In genomic region chr22:23787600-23787896, GRCh38 we compare ENCODE assay signal across 8 cellular contexts. TPM values are rescaled to one million over a fixed set of nuclear protein-coding genes. Genes with fewer than 3 reads are reported as not detected.
DNase-seq lines count a peak whose midpoint lies in the region; ATAC-seq and TF ChIP-seq lines count a peak whose summit lies in the region.

No MANE protein-coding gene starts in this region.

- in situ Hi-C loops in Panc1 (cut with HindIII; ENCODE audit: low pct_unique_long_range_greater_than_20kb, low sequenced_read_pairs) = no loop called here
- in situ Hi-C loops in ACHN (cut with HindIII; ENCODE audit: low pct_ligation_motif_present, low pct_unique_long_range_greater_than_20kb, low sequenced_read_pairs) = no loop called here

- no peaks in the 10 kb centered on the region for H3K9me3 ChIP-seq in Panc1 (ENCODE audit: control insufficient read depth, insufficient read depth, low read depth, low read length)

- peak overlapping the region; percentile 83 to 87 for H3K4me3 ChIP-seq in Panc1 (ENCODE audit: low read depth in 2 of 2, low read length in 2 of 2)
- peak overlapping the region; percentile 86 for H3K4me3 ChIP-seq in fibroblast of pulmonary artery (replicated peaks; ENCODE audit: low read depth, low read length)
- peak overlapping the region; percentile 58 to 90 (median 82) for H3K4me3 ChIP-seq in skin epidermis

- no peaks in the 10 kb centered on the region for H3K27me3 ChIP-seq in Panc1 (ENCODE audit: control insufficient read depth, insufficient read depth, low read length)

- intact Hi-C loops in Panc1 (cut with micrococcal nuclease; ENCODE audit: unreplicated experiment) = no loop called here

- POLR2A ChIA-PET in Panc1 (lab: Charles Lee) = interaction anchor here (0.6 to 1.3 kb wide), 2 partner anchors 13 to 453 kb away, joined by 3 to 4 read pairs; no protein-coding TSS in a partner anchor

- no peaks in the 10 kb centered on the region for H3K36me3 ChIP-seq in Panc1 (ENCODE audit: control insufficient read depth, insufficient read depth, low read length)

- no TSS peak for BruUV-seq in Panc1 (replicated peaks; lab: Mats Ljungman, UMichigan)

- peaks cover 4% of the 10 kb centered on the region; the same call in 1 of the 2 replicates for H3K4me1 ChIP-seq in Panc1 (ENCODE audit: control insufficient read depth, insufficient read depth, low read length)

- peak; percentile 30 for DNase-seq in DMS53 (lab: John Stamatoyannopoulos, UW)
- no peak for DNase-seq in DMS53 treated with DMSO at 0.1 percent for 48 hours (lab: John Stamatoyannopoulos, UW; ENCODE audit: unreplicated experiment)
- DNase-seq in Panc1 (ENCODE audit: low read depth, low spot score) = no peak
- no peak for DNase-seq in fibroblast of pulmonary artery (ENCODE audit: low read depth)
- DNase-seq in occipital lobe (lab: John Stamatoyannopoulos, UW) = no peak
- DNase-seq in ACHN = no peak

- CTCF ChIA-PET in Panc1 (lab: Charles Lee) = interaction anchor here (0.5 kb wide), 1 partner anchor 16 kb away, joined by 4 read pairs; no protein-coding TSS in a partner anchor

- H3K27ac ChIP-seq in Panc1 (ENCODE audit: low read length) (peak overlapping the region; percentile 81), skin epidermis (peak overlapping the region in 20 of 21 experiments; percentile 97 to 100 (median 100))

- TF ChIP-seq CTCF in Panc1 (IDR thresholded peaks at IDR 0.05) (no peak), fibroblast of pulmonary artery (IDR thresholded peaks at IDR 0.05; ENCODE audit: low read length, missing control alignments) (no peak)

- ATAC-seq in Panc1 (peak; percentile 29), HG02763 (IDR thresholded peaks at IDR 0.05; ENCODE audit: unreplicated experiment) (no peak)

RNA-seq across cellular contexts. Expression of gene SMARCB1, which starts 0.8 kb away (rescaled TPM):
- total RNA-seq in Panc1 (2021; ENCODE audit: unreplicated experiment) (70.2 TPM), occipital lobe (19.7 TPM)
- polyA plus RNA-seq in Panc1 (2012; ENCODE audit: insufficient read length) = 150 TPM

RNA-seq across cellular contexts. Expression of gene MMP11, which starts 14.9 kb away (rescaled TPM):
- total RNA-seq in Panc1 (2021; ENCODE audit: unreplicated experiment) (3.0 TPM), occipital lobe (14.8 TPM)
- 6.2 TPM for polyA plus RNA-seq in Panc1 (2012; ENCODE audit: insufficient read length)

RNA-seq across cellular contexts. Expression of gene CHCHD10, which starts 19.8 kb away (rescaled TPM):
- 84.4 TPM for total RNA-seq in Panc1 (2021; ENCODE audit: unreplicated experiment)
- polyA plus RNA-seq in Panc1 (2012; ENCODE audit: insufficient read length) = 144 TPM
- 3.4 TPM for total RNA-seq in occipital lobe

RNA-seq across cellular contexts. Expression of gene C22orf15, which starts 24.8 kb away (rescaled TPM):
- total RNA-seq in Panc1 (2021; ENCODE audit: unreplicated experiment) = not detected
- polyA plus RNA-seq in Panc1 (2012; ENCODE audit: insufficient read length) = not detected
- not detected for total RNA-seq in occipital lobe

RNA-seq across cellular contexts. Expression of gene VPREB3, which starts 33.3 kb away (rescaled TPM):
- total RNA-seq in Panc1 (2021; ENCODE audit: unreplicated experiment) (not detected), occipital lobe (not detected)
- 0.50 TPM for polyA plus RNA-seq in Panc1 (2012; ENCODE audit: insufficient read length)

Comparison
In these comparisons a context has a peak if more than half of its experiments do, and no peak if none do; other contexts are left out.
1. RNA of gene CHCHD10, which starts 19.8 kb away (total RNA-seq): 84.4 TPM in Panc1 (single experiment); 3.4 TPM in occipital lobe (single experiment); every median in the first group is over 10 times any median in the second.
2. Peak in every context shown above with its lines, with median percentiles within 50 percentile points of each other: H3K4me3 ChIP-seq.